12 cellular contexts compared by ENCODE assay signal in the genomic region with DNA sequence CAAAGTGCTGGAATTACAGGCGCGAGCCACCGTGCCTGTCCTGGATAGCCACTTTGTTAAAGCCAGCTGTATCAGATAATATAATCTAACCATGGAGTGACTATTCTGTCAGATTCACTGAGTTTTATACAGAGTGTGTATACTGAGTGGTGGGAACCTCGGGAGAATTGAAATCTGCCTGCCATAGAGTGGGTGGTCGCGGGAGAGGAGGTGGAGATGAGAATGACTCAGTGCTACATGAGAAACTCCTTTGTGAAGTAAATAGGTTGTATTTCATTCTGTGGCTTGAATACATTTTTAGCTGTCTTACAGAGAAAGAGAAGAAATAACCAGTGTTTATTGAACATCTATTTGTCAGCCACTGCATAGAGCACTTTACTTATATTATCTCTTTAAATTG. TPM values are rescaled to one million over a fixed set of nuclear protein-coding genes. Genes with fewer than 3 reads are reported as not detected.
DNase-seq lines count a peak whose midpoint lies in the region; ATAC-seq, FAIRE-seq and TF ChIP-seq lines count a peak whose summit lies in the region.
"Had no signal": no experiment of that assay in that cellular context is flagged by ENCODE, and none has a peak within 500 bp of the region (broad histone marks: within the 10 kb centered on the region; RNA-seq: fewer than 3 reads in every experiment).

No MANE protein-coding gene starts in this region.

- H4K20me1 ChIP-seq in GM12878 (ENCODE audit: control insufficient read depth, insufficient read depth) = peaks cover 3% of the 10 kb centered on the region

- H2AFZ ChIP-seq in GM12878 (ENCODE audit: control insufficient read depth, low read depth, low read length) = no peak overlapping the region
- H2AFZ ChIP-seq: parathyroid adenoma had no signal

- no TSS peak for BruUV-seq in GM12878 (replicated peaks; lab: Mats Ljungman, UMichigan)

- ATAC-seq in CD4-positive, alpha-beta T cell (ENCODE audit: poor library complexity) = no peak
- ATAC-seq in HG02870 (IDR thresholded peaks at IDR 0.05; ENCODE audit: unreplicated experiment) (peak; percentile 63), GM12878 (no peak; the same call in 2 of the 3 replicates), HG03469 (IDR thresholded peaks at IDR 0.05; ENCODE audit: unreplicated experiment) (no peak), GM18502 (IDR thresholded peaks at IDR 0.05; ENCODE audit: poor library complexity, unreplicated experiment) (no peak)

- CTCF ChIA-PET in CD4-positive, alpha-beta T cell (lab: Charles Lee) = interaction anchor here (0.5 to 1.5 kb wide), 2 partner anchors 26 to 548 kb away, joined by 3 to 4 read pairs; no protein-coding TSS in a partner anchor
- CTCF ChIA-PET in GM12878 (lab: Yijun Ruan, JAX) = interaction anchor here (0.5 to 1.5 kb wide), 2 partner anchors 25 to 31 kb away, joined by 3 read pairs; no protein-coding TSS in a partner anchor

- H3K27ac ChIP-seq in CD4-positive, alpha-beta T cell (ENCODE audit: low read depth, low read length) = no peak overlapping the region
- H3K27ac ChIP-seq in GM12878 (ENCODE audit: control insufficient read depth, insufficient read depth) (peak overlapping the region; percentile 40), neutrophil (peak overlapping the region; percentile 48), thyroid gland (peak overlapping the region in 1 of 3 donors; percentile 68)
- H3K27ac ChIP-seq: parathyroid adenoma had no signal

- H3K4me1 ChIP-seq in GM12878 (ENCODE audit: control insufficient read depth, insufficient read depth, low read length) (peaks cover 12% of the 10 kb centered on the region), neutrophil (ENCODE audit: control insufficient read depth in 1 of 2, insufficient read depth in 1 of 2, low read depth in 1 of 2, low read length in 1 of 2) (peaks cover 32 to 57% of the 10 kb centered on the region in 2 experiments), thyroid gland (peaks cover 38 to 43% of the 10 kb centered on the region in 2 donors)

- intact Hi-C loops in CD4-positive, alpha-beta T cell (cut with DNase I, micrococcal nuclease) = no loop called here
- intact Hi-C loops in GM12878 (cut with micrococcal nuclease; ENCODE audit: unreplicated experiment) (no loop called here), thyroid gland (cut with DNase I) (loop anchor here (10.0 kb wide), 1 partner anchor 135 kb away; a partner anchor contains a TSS)

- H3K4me3 ChIP-seq in GM12878 (no peak overlapping the region), neutrophil (ENCODE audit: low read depth in 1 of 2, low read length in 1 of 2) (no peak overlapping the region), thyroid gland (replicated peaks in 1 of 3) (no peak overlapping the region)

- H3K79me2 ChIP-seq in GM12878 (ENCODE audit: control insufficient read depth, insufficient read depth, low read length) = peaks cover 73% of the 10 kb centered on the region

- RAD21 ChIA-PET in GM12878 (lab: Charles Lee; ENCODE audit: unreplicated experiment) = interaction anchor here (0.9 to 2.4 kb wide), 3 partner anchors 25 to 26 kb away, joined by 3 to 6 read pairs (median 4); a partner anchor contains a TSS

- H3K27ac Mint-ChIP-seq in CD4-positive, alpha-beta T cell = peak overlapping the region; percentile 42

- SMC1A ChIA-PET in GM12878 (lab: Charles Lee; ENCODE audit: uncharacterized antibody, unreplicated experiment) = interaction anchor here (1.1 to 1.2 kb wide), 2 partner anchors 8 to 48 kb away, joined by 3 to 5 read pairs; no protein-coding TSS in a partner anchor

- 68% methylated on average over 6 of the region's 6 CpGs for WGBS in GM12878 (ENCODE audit: insufficient coverage, insufficient replicate concordance, low lambda C conversion rate, missing lambda C conversion rate)
- WGBS in thyroid gland, 2 donors = 77 to 80% methylated on average over 6 of the region's 6 CpGs

- no peak for FAIRE-seq in GM12878 (lab: Jason Lieb, UNC)
- FAIRE-seq: keratinocyte had no signal

- POLR2A ChIA-PET in CD4-positive, alpha-beta T cell (lab: Charles Lee) = no interaction called here
- POLR2A ChIA-PET in GM12878 (lab: Charles Lee) = interaction anchor here (3.7 kb wide), 1 partner anchor 25 kb away, joined by 14 read pairs; no protein-coding TSS in a partner anchor

- H3K36me3 Mint-ChIP-seq in CD4-positive, alpha-beta T cell (ENCODE audit: low read depth) = peaks cover 23% of the 10 kb centered on the region

- peaks cover 55% of the 10 kb centered on the region for H3K4me1 Mint-ChIP-seq in CD4-positive, alpha-beta T cell (ENCODE audit: low read depth)

- TF ChIP-seq CTCF in CD4-positive, alpha-beta T cell (IDR thresholded peaks at IDR 0.05) = no peak
- TF ChIP-seq CTCF in GM12878 (IDR thresholded peaks at IDR 0.05 in 2 of 3, conservative IDR thresholded peaks at IDR 0.05 in 1 of 3; ENCODE audit: control insufficient read depth in 2 of 3, extremely low read depth in 1 of 3, insufficient read depth in 1 of 3, low read depth in 3 of 3, low read length in 3 of 3) (no peak), neutrophil (IDR thresholded peaks at IDR 0.05) (no peak), thyroid gland (IDR thresholded peaks at IDR 0.05) (no peak)

- H3K9me3 Mint-ChIP-seq in CD4-positive, alpha-beta T cell = no peaks in the 10 kb centered on the region

- no peak overlapping the region for H3K4me2 ChIP-seq in GM12878 (ENCODE audit: control insufficient read depth, insufficient read depth)

- TF ChIP-seq RAD21 in GM12878 (IDR thresholded peaks at IDR 0.05; ENCODE audit: insufficient read depth, low read depth, low read length) = no peak

- no peak overlapping the region for H3K9ac ChIP-seq in GM12878 (ENCODE audit: control insufficient read depth, insufficient read depth, low read length)
- H3K9ac ChIP-seq: parathyroid adenoma had no signal

- H3K36me3 ChIP-seq in GM12878 (ENCODE audit: control insufficient read depth in 2 of 2, insufficient read depth in 2 of 2, low read length in 1 of 2) = peaks cover 0 to 13% of the 10 kb centered on the region in 2 experiments; a peak in 2 of 4 replicates
- H3K36me3 ChIP-seq in neutrophil = no peaks in the 10 kb centered on the region
- H3K36me3 ChIP-seq in thyroid gland = no peaks in the 10 kb centered on the region

- no peak for DNase-seq in CD4-positive, alpha-beta T cell
- DNase-seq in GM12878 (ENCODE audit: low read depth, low spot score) (peak; percentile 20), thyroid gland (no peak), NCI-H82 treated with DMSO at 0.1 percent for 48 hours (lab: John Stamatoyannopoulos, UW; ENCODE audit: unreplicated experiment) (no peak)
- DNase-seq: DMS153, NCI-H2081 treated with DMSO at 0.1 percent for 48 hours had no signal

- in situ Hi-C loops in GM12878 (cut with MboI) = no loop called here

- H3K9me3 ChIP-seq in CD4-positive, alpha-beta T cell (ENCODE audit: control insufficient read depth, low read length) = no peaks in the 10 kb centered on the region
- H3K9me3 ChIP-seq in GM12878 (replicated peaks; ENCODE audit: control insufficient read depth, insufficient read depth, low read length) (no peaks in the 10 kb centered on the region), neutrophil (no peaks in the 10 kb centered on the region), thyroid gland (no peaks in the 10 kb centered on the region)

- no peak overlapping the region for H3K4me3 Mint-ChIP-seq in CD4-positive, alpha-beta T cell

- TF ChIP-seq POLR2A in GM12878 (IDR thresholded peaks at IDR 0.05; ENCODE audit: low read depth, low read length) = no peak
- TF ChIP-seq POLR2A in thyroid gland (IDR thresholded peaks at IDR 0.05) = no peak

- no peaks in the 10 kb centered on the region for H3K27me3 ChIP-seq in CD4-positive, alpha-beta T cell (ENCODE audit: control insufficient read depth, insufficient read depth, low read length)
- H3K27me3 ChIP-seq in GM12878 (replicated peaks in 1 of 2; ENCODE audit: control insufficient read depth in 2 of 2, insufficient read depth in 2 of 2, low read length in 1 of 2) (no peaks in the 10 kb centered on the region), neutrophil (no peaks in the 10 kb centered on the region), thyroid gland (no peaks in the 10 kb centered on the region)

- H3K27me3 Mint-ChIP-seq in CD4-positive, alpha-beta T cell = no peaks in the 10 kb centered on the region

- no peak for TF ChIP-seq EP300 in GM12878 (IDR thresholded peaks at IDR 0.05; ENCODE audit: borderline replicate concordance in 1 of 2, control insufficient read depth in 1 of 2, low read depth in 2 of 2, low read length in 2 of 2)

RNA-seq across cellular contexts. Expression of a gene that starts 26.4 kb away (rescaled TPM):
- 10 to 100 TPM; 31.1 to 31.9 TPM for total RNA-seq in CD4-positive, alpha-beta T cell
- 109 and 116 TPM in 2 replicates for total RNA-seq in GM12878 (2013; cell fraction: nucleolus; rRNA removed)
- total RNA-seq in GM12878 (2014; rRNA removed) (138 and 143 TPM in 2 replicates), GM12878 (2014; rRNA removed; fragmentation: Illumina TruSeq; extraction: Trizol) (145 and 150 TPM in 2 replicates), GM12878 (2021) (152 and 163 TPM in 2 replicates), thyroid gland (100 to 1,000 TPM; 170 to 254 (median 198) TPM)
- 386 TPM for polyA plus RNA-seq in GM12878 (2011; ENCODE audit: low read depth)
- polyA plus RNA-seq in GM12878 (2011; rRNA removed) (448 and 499 TPM in 2 replicates), GM12878 (2014; fragmentation: Illumina TruSeq; extraction: Trizol) (219 and 238 TPM in 2 replicates), GM12878 (2014; fragmentation: Nextera tagmentation; extraction: Ambion mirVana) (100 to 1,000 TPM; 627 to 787 TPM), GM12878 (2014; rRNA removed) (149 and 178 TPM in 2 replicates), GM12878 (2016; fragmentation: Nextera tagmentation; extraction: Ambion mirVana) (100 to 1,000 TPM; 393 to 410 TPM)
- 209 and 232 TPM in 2 replicates for polyA plus RNA-seq in GM12878 (2011; cell fraction: cytosol; rRNA removed)
- 138 and 238 TPM in 2 replicates for polyA plus RNA-seq in GM12878 (2011; cell fraction: nucleus; rRNA removed)
- polyA plus RNA-seq in GM12878 (2012) = 225 and 685 TPM in 2 replicates
- polyA minus RNA-seq in GM12878 (2011; rRNA and poly(A)+ RNA removed) = 185 and 211 TPM in 2 replicates
- polyA minus RNA-seq in GM12878 (2011; cell fraction: cytosol; rRNA and poly(A)+ RNA removed) = 41.8 and 51.5 TPM in 2 replicates
- 30.3 and 51.4 TPM in 2 replicates for polyA minus RNA-seq in GM12878 (2011; cell fraction: nucleus; rRNA and poly(A)+ RNA removed)

RNA-seq across cellular contexts. Expression of a gene that starts 46.1 kb away (rescaled TPM):
- total RNA-seq in CD4-positive, alpha-beta T cell = 10 to 100 TPM; 92.7 to 99.6 TPM
- total RNA-seq in GM12878 (2013; cell fraction: nucleolus; rRNA removed) = 62.7 and 66.4 TPM in 2 replicates
- total RNA-seq in GM12878 (2014; rRNA removed) (6.0 and 9.0 TPM in 2 replicates), GM12878 (2014; rRNA removed; fragmentation: Illumina TruSeq; extraction: Trizol) (6.5 and 6.6 TPM in 2 replicates), GM12878 (2021) (6.4 and 7.6 TPM in 2 replicates), thyroid gland (100 to 1,000 TPM in 1 of 4 donors, 10 to 100 TPM in 3; 47.7 to 125 (median 77.3) TPM)
- polyA plus RNA-seq in GM12878 (2011; ENCODE audit: low read depth) = 6.3 TPM
- polyA plus RNA-seq in GM12878 (2011; rRNA removed) (12.7 and 18.9 TPM in 2 replicates), GM12878 (2014; fragmentation: Illumina TruSeq; extraction: Trizol) (4.7 and 5.0 TPM in 2 replicates), GM12878 (2014; fragmentation: Nextera tagmentation; extraction: Ambion mirVana) (1 to 10 TPM; 1.2 to 1.4 TPM), GM12878 (2014; rRNA removed) (3.2 and 5.7 TPM in 2 replicates), GM12878 (2016; fragmentation: Nextera tagmentation; extraction: Ambion mirVana) (1 to 10 TPM; 1.6 TPM)
- polyA plus RNA-seq in GM12878 (2011; cell fraction: cytosol; rRNA removed) = 5.2 and 6.7 TPM in 2 replicates
- polyA plus RNA-seq in GM12878 (2011; cell fraction: nucleus; rRNA removed) = 8.6 and 16.8 TPM in 2 replicates
- polyA plus RNA-seq in GM12878 (2012) = 9.2 and 10.2 TPM in 2 replicates
- 23.6 and 24.2 TPM in 2 replicates for polyA minus RNA-seq in GM12878 (2011; rRNA and poly(A)+ RNA removed)
- 5.9 and 9.1 TPM in 2 replicates for polyA minus RNA-seq in GM12878 (2011; cell fraction: cytosol; rRNA and poly(A)+ RNA removed)
- polyA minus RNA-seq in GM12878 (2011; cell fraction: nucleus; rRNA and poly(A)+ RNA removed) = 18.9 and 20.0 TPM in 2 replicates

RNA-seq across cellular contexts. Expression of a gene that starts 50.8 kb away (rescaled TPM):
- 10 to 100 TPM; 10.0 to 10.5 TPM for total RNA-seq in CD4-positive, alpha-beta T cell
- 3.8 and 5.7 TPM in 2 replicates for total RNA-seq in GM12878 (2013; cell fraction: nucleolus; rRNA removed)
- 61.5 and 64.4 TPM in 2 replicates for total RNA-seq in GM12878 (2014; rRNA removed)
- total RNA-seq in GM12878 (2014; rRNA removed; fragmentation: Illumina TruSeq; extraction: Trizol) = 89.2 and 92.8 TPM in 2 replicates
- total RNA-seq in GM12878 (2021) = 61.1 and 67.2 TPM in 2 replicates
- 96.8 TPM for polyA plus RNA-seq in GM12878 (2011; ENCODE audit: low read depth)
- 121 and 139 TPM in 2 replicates for polyA plus RNA-seq in GM12878 (2011; rRNA removed)
- 83.6 and 127 TPM in 2 replicates for polyA plus RNA-seq in GM12878 (2011; cell fraction: cytosol; rRNA removed)
- 62.9 and 70.5 TPM in 2 replicates for polyA plus RNA-seq in GM12878 (2011; cell fraction: nucleus; rRNA removed)
- polyA plus RNA-seq in GM12878 (2012) = 56.1 and 57.3 TPM in 2 replicates
- 76.4 and 93.7 TPM in 2 replicates for polyA plus RNA-seq in GM12878 (2014; fragmentation: Illumina TruSeq; extraction: Trizol)
- polyA plus RNA-seq in GM12878 (2014; fragmentation: Nextera tagmentation; extraction: Ambion mirVana) = 100 to 1,000 TPM; 326 to 331 TPM
- polyA plus RNA-seq in GM12878 (2014; rRNA removed) = 83.3 and 97.2 TPM in 2 replicates
- 100 to 1,000 TPM; 183 TPM for polyA plus RNA-seq in GM12878 (2016; fragmentation: Nextera tagmentation; extraction: Ambion mirVana)
- polyA minus RNA-seq in GM12878 (2011; rRNA and poly(A)+ RNA removed) = 40.9 and 57.4 TPM in 2 replicates
- 11.9 and 21.1 TPM in 2 replicates for polyA minus RNA-seq in GM12878 (2011; cell fraction: cytosol; rRNA and poly(A)+ RNA removed)
- polyA minus RNA-seq in GM12878 (2011; cell fraction: nucleus; rRNA and poly(A)+ RNA removed) = 7.1 and 13.2 TPM in 2 replicates
- 10 to 100 TPM; 27.2 to 46.7 (median 42.9) TPM for total RNA-seq in thyroid gland
